1 cellular context compared by ENCODE assay signal in the genomic region with DNA sequence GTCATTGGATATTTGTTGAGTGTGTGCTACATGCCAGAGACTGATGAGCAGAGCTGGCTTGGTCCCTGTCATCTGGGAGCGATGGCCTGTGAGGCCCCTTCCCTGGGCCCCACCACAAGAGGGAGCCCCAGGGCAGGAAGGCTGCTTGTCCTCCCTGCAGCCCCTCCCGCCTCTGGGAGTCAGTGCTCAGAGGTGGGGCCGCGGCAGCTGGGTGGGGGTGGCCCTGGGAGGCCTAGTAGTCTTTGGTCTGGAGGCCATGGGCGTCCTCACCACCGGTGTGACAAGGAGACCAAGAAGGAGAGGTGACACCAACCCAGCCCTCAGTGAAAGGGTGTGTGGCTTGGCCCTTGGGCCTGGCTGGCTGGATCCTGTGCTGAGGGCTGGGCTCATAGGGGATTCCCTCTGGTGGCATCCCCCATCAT.
TF ChIP-seq lines count a peak whose summit lies in the region.

No MANE protein-coding gene starts in this region.

TF ChIP-seq in WTC11, 78 proteins besides CTCF, POLR2A, EP300 and RAD21 (continued from another document):
- TF ChIP-seq EMX1 (CRISPR knock-in tag; IDR thresholded peaks at IDR 0.05) (no peak), GTF2I (CRISPR knock-in tag; conservative IDR thresholded peaks at IDR 0.05) (no peak), NR1H2 (CRISPR knock-in tag; IDR thresholded peaks at IDR 0.05) (no peak), NFE2L1 (CRISPR knock-in tag; IDR thresholded peaks at IDR 0.05) (no peak)
- TF ChIP-seq, protein P1, sequence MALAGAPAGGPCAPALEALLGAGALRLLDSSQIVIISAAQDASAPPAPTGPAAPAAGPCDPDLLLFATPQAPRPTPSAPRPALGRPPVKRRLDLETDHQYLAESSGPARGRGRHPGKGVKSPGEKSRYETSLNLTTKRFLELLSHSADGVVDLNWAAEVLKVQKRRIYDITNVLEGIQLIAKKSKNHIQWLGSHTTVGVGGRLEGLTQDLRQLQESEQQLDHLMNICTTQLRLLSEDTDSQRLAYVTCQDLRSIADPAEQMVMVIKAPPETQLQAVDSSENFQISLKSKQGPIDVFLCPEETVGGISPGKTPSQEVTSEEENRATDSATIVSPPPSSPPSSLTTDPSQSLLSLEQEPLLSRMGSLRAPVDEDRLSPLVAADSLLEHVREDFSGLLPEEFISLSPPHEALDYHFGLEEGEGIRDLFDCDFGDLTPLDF (CRISPR knock-in tag; IDR thresholded peaks at IDR 0.05), result no peak
- TF ChIP-seq, protein P2, sequence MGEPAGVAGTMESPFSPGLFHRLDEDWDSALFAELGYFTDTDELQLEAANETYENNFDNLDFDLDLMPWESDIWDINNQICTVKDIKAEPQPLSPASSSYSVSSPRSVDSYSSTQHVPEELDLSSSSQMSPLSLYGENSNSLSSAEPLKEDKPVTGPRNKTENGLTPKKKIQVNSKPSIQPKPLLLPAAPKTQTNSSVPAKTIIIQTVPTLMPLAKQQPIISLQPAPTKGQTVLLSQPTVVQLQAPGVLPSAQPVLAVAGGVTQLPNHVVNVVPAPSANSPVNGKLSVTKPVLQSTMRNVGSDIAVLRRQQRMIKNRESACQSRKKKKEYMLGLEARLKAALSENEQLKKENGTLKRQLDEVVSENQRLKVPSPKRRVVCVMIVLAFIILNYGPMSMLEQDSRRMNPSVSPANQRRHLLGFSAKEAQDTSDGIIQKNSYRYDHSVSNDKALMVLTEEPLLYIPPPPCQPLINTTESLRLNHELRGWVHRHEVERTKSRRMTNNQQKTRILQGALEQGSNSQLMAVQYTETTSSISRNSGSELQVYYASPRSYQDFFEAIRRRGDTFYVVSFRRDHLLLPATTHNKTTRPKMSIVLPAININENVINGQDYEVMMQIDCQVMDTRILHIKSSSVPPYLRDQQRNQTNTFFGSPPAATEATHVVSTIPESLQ (CRISPR knock-in tag; IDR thresholded peaks at IDR 0.05), result no peak
- TF ChIP-seq, protein P3, sequence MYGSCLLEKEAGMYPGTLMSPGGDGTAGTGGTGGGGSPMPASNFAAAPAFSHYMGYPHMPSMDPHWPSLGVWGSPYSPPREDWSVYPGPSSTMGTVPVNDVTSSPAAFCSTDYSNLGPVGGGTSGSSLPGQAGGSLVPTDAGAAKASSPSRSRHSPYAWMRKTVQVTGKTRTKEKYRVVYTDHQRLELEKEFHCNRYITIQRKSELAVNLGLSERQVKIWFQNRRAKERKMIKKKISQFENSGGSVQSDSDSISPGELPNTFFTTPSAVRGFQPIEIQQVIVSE (CRISPR knock-in tag; IDR thresholded peaks at IDR 0.05; ENCODE audit: borderline replicate concordance), result no peak
